Comparison of ENCODE assay signal across 12 cellular contexts in genomic region chr17:58534901-58535421, GRCh38. TPM values are rescaled to one million over a fixed set of nuclear protein-coding genes. Genes with fewer than 3 reads are reported as not detected.
A peak's percentile ranks its signal among the peaks of the same experiment; 100 is the strongest.
DNase-seq lines count a peak whose midpoint lies in the region; ATAC-seq, FAIRE-seq and TF ChIP-seq lines count a peak whose summit lies in the region.
"Had no signal": no experiment of that assay in that cellular context is flagged by ENCODE, and none has a peak within 500 bp of the region (broad histone marks: within the 10 kb centered on the region; RNA-seq: fewer than 3 reads in every experiment).

No MANE protein-coding gene starts in this region.

- TF ChIP-seq CTCF in Caco-2 (IDR thresholded peaks at IDR 0.05; ENCODE audit: insufficient read depth in 1 of 2, low read depth in 1 of 2, low read length in 1 of 2, severe bottlenecking in 1 of 2, unreplicated experiment in 1 of 2) = no peak
- TF ChIP-seq CTCF in NB4 (IDR thresholded peaks at IDR 0.05; ENCODE audit: low read depth, low read length) = no peak
- no peak for TF ChIP-seq CTCF in HepG2 (CRISPR knock-in tag; IDR thresholded peaks at IDR 0.05)

- no peaks in the 10 kb centered on the region for H3K9me3 Mint-ChIP-seq in Caco-2 (ENCODE audit: unreplicated experiment)
- H3K9me3 Mint-ChIP-seq in activated naive CD4-positive, alpha-beta T cell treated with anti-CD3 and anti-CD28 coated beads for 36 hours = no peaks in the 10 kb centered on the region
- no peaks in the 10 kb centered on the region for H3K9me3 Mint-ChIP-seq in activated CD4-positive, alpha-beta memory T cell treated with anti-CD3 and anti-CD28 coated beads for 36 hours
- H3K9me3 Mint-ChIP-seq: naive B cell, WTC11 had no signal

- H3K36me3 Mint-ChIP-seq in Caco-2 (ENCODE audit: insufficient read depth, unreplicated experiment) = no peaks in the 10 kb centered on the region
- no peaks in the 10 kb centered on the region for H3K36me3 Mint-ChIP-seq in activated naive CD4-positive, alpha-beta T cell treated with anti-CD3 and anti-CD28 coated beads for 36 hours (ENCODE audit: low read depth)
- no peaks in the 10 kb centered on the region for H3K36me3 Mint-ChIP-seq in activated CD4-positive, alpha-beta memory T cell treated with anti-CD3 and anti-CD28 coated beads for 36 hours
- H3K36me3 Mint-ChIP-seq: naive B cell, WTC11 had no signal

- TF ChIP-seq EP300 in HepG2 (IDR thresholded peaks at IDR 0.05; ENCODE audit: low read depth in 2 of 2, low read length in 2 of 2) = no peak
- TF ChIP-seq EP300 in HepG2 (CRISPR knock-in tag; IDR thresholded peaks at IDR 0.05; ENCODE audit: borderline replicate concordance) = no peak

- H3K27me3 Mint-ChIP-seq in Caco-2 (ENCODE audit: insufficient read depth, unreplicated experiment) = no peaks in the 10 kb centered on the region
- H3K27me3 Mint-ChIP-seq in activated naive CD4-positive, alpha-beta T cell treated with anti-CD3 and anti-CD28 coated beads for 36 hours (ENCODE audit: low read depth) = peaks cover 14% of the 10 kb centered on the region
- H3K27me3 Mint-ChIP-seq in activated CD4-positive, alpha-beta memory T cell treated with anti-CD3 and anti-CD28 coated beads for 36 hours = peaks cover 11% of the 10 kb centered on the region

- peak; percentile 18 for ATAC-seq in HepG2
- ATAC-seq in GM19463 (IDR thresholded peaks at IDR 0.05; ENCODE audit: unreplicated experiment) = no peak
- ATAC-seq: WTC11 had no signal

- no peak overlapping the region for H3K9ac ChIP-seq in HepG2 (ENCODE audit: insufficient read depth, low read depth, low read length)

- TF ChIP-seq POLR2A in NB4 (IDR thresholded peaks at IDR 0.05; ENCODE audit: extremely low read depth, insufficient read length) (no peak), HepG2 (IDR thresholded peaks at IDR 0.05; ENCODE audit: insufficient read depth in 1 of 2, low read depth in 2 of 2, low read length in 2 of 2) (no peak)

- H3K4me1 Mint-ChIP-seq in Caco-2 (ENCODE audit: low read depth, unreplicated experiment) = peaks cover 16% of the 10 kb centered on the region
- peaks cover 2% of the 10 kb centered on the region for H3K4me1 Mint-ChIP-seq in activated naive CD4-positive, alpha-beta T cell treated with anti-CD3 and anti-CD28 coated beads for 36 hours (ENCODE audit: low read depth)
- peaks cover 3% of the 10 kb centered on the region for H3K4me1 Mint-ChIP-seq in activated CD4-positive, alpha-beta memory T cell treated with anti-CD3 and anti-CD28 coated beads for 36 hours (ENCODE audit: low read depth)

- BruUV-seq in Caco-2 (replicated peaks; lab: Mats Ljungman, UMichigan) (no TSS peak), HepG2 (replicated peaks; lab: Mats Ljungman, UMichigan) (TSS peak; percentile 68)

- intact Hi-C loops in Caco-2 (cut with micrococcal nuclease; ENCODE audit: unreplicated experiment) = no loop called here
- intact Hi-C loops in HepG2 (cut with micrococcal nuclease; ENCODE audit: unreplicated experiment) = loop anchor here (2.0 kb wide), 1 partner anchor 42 kb away; no protein-coding TSS in a partner anchor
- intact Hi-C loops in activated naive CD4-positive, alpha-beta T cell treated with anti-CD3 and anti-CD28 coated beads for 36 hours (cut with micrococcal nuclease) = no loop called here
- intact Hi-C loops in activated CD4-positive, alpha-beta memory T cell treated with anti-CD3 and anti-CD28 coated beads for 36 hours (cut with micrococcal nuclease) = no loop called here

- H3K27ac Mint-ChIP-seq in Caco-2 (ENCODE audit: unreplicated experiment) = peak overlapping the region; percentile 66
- no peak overlapping the region for H3K27ac Mint-ChIP-seq in activated naive CD4-positive, alpha-beta T cell treated with anti-CD3 and anti-CD28 coated beads for 36 hours
- no peak overlapping the region for H3K27ac Mint-ChIP-seq in activated CD4-positive, alpha-beta memory T cell treated with anti-CD3 and anti-CD28 coated beads for 36 hours
- H3K27ac Mint-ChIP-seq: WTC11 had no signal

- no peak for TF ChIP-seq RAD21 in HepG2 (CRISPR knock-in tag; IDR thresholded peaks at IDR 0.05)

- H3K27ac ChIP-seq in caudate nucleus (ENCODE audit: low read depth, low read length) (peak overlapping the region; percentile 99), HepG2 (ENCODE audit: extremely low read length, insufficient read depth, low read length) (no peak overlapping the region)

- peaks cover 34% of the 10 kb centered on the region for H3K4me1 ChIP-seq in Caco-2
- H3K4me1 ChIP-seq in HepG2 (ENCODE audit: insufficient read depth, low read length) = peaks cover 58% of the 10 kb centered on the region

- POLR2A ChIA-PET in Caco-2 (lab: Charles Lee) = no interaction called here
- POLR2A ChIA-PET in HepG2 (lab: Yijun Ruan, JAX) = interaction anchor here (0.9 to 7.8 kb wide), 6 partner anchors 16 to 97 kb away, joined by 3 to 73 read pairs (median 8); partner anchors contain the start of gene MTMR4
- POLR2A ChIA-PET in activated CD4-positive, alpha-beta memory T cell treated with anti-CD3 and anti-CD28 coated beads for 36 hours (lab: Charles Lee) = interaction anchor here (1.5 kb wide), 1 partner anchor 71 kb away, joined by 3 read pairs; no protein-coding TSS in a partner anchor

- H3K36me3 ChIP-seq in Caco-2 (ENCODE audit: control insufficient read depth, insufficient read depth, low read length) (no peaks in the 10 kb centered on the region), HepG2 (replicated peaks in 1 of 2; ENCODE audit: control insufficient read depth in 1 of 2, insufficient read depth in 2 of 2, low read length in 2 of 2) (no peaks in the 10 kb centered on the region)

- in situ Hi-C loops in HepG2 (cut with HindIII; ENCODE audit: extremely low pct_ligation_motif_present, low pct_unique_long_range_greater_than_20kb) = loop anchor here (10.0 kb wide), 1 partner anchor 60 kb away; no protein-coding TSS in a partner anchor

- H3K4me2 ChIP-seq in HepG2 (ENCODE audit: low read depth, low read length) = peak overlapping the region; percentile 54

- no peaks in the 10 kb centered on the region for H3K9me3 ChIP-seq in Caco-2
- no peaks in the 10 kb centered on the region for H3K9me3 ChIP-seq in HepG2 (ENCODE audit: low read length)

- no peaks in the 10 kb centered on the region for H4K20me1 ChIP-seq in HepG2 (ENCODE audit: insufficient read depth, low read length)

- no peak for DNase-seq in Caco-2
- DNase-seq in NB4 (ENCODE audit: low read depth) = peak; percentile 82
- DNase-seq in caudate nucleus (lab: John Stamatoyannopoulos, UW) = no peak
- DNase-seq in HepG2 (ENCODE audit: low spot score) = peak; percentile 33
- DNase-seq in activated naive CD4-positive, alpha-beta T cell treated with anti-CD3 and anti-CD28 coated beads for 36 hours = no peak
- no peak for DNase-seq in activated CD4-positive, alpha-beta memory T cell treated with anti-CD3 and anti-CD28 coated beads for 36 hours
- DNase-seq in NCI-H2029 treated with DMSO at 0.1 percent for 48 hours (lab: John Stamatoyannopoulos, UW) = no peak
- DNase-seq: cortex of kidney; naive B cell; stimulated activated CD4-positive, alpha-beta T cell treated with anti-CD3 and anti-CD28 coated beads, Interleukin-1b, Interleukin-23, amount 100 ng/mL, for 48 hours had no signal

- H3K4me3 Mint-ChIP-seq in Caco-2 (ENCODE audit: unreplicated experiment) = no peak overlapping the region
- H3K4me3 Mint-ChIP-seq in activated naive CD4-positive, alpha-beta T cell treated with anti-CD3 and anti-CD28 coated beads for 36 hours = no peak overlapping the region
- no peak overlapping the region for H3K4me3 Mint-ChIP-seq in activated CD4-positive, alpha-beta memory T cell treated with anti-CD3 and anti-CD28 coated beads for 36 hours
- H3K4me3 Mint-ChIP-seq: WTC11 had no signal

- 51% methylated on average over 4 of the region's 4 CpGs for WGBS in HepG2 (ENCODE audit: low lambda C conversion rate)

- H3K79me2 ChIP-seq in HepG2 (ENCODE audit: insufficient read depth, low read length) = no peaks in the 10 kb centered on the region

- CTCF ChIA-PET in Caco-2 (lab: Charles Lee) = interaction anchor here (0.8 kb wide), 1 partner anchor 17 kb away, joined by 3 read pairs; no protein-coding TSS in a partner anchor
- CTCF ChIA-PET in HepG2 (lab: Yijun Ruan, JAX; ENCODE audit: low intra/inter-chr PET ratio, low total read pairs) = no interaction called here
- CTCF ChIA-PET in activated naive CD4-positive, alpha-beta T cell treated with anti-CD3 and anti-CD28 coated beads for 36 hours (lab: Charles Lee) = interaction anchor here (2.7 kb wide), 1 partner anchor 16 kb away, joined by 7 read pairs; no protein-coding TSS in a partner anchor
- CTCF ChIA-PET in activated CD4-positive, alpha-beta memory T cell treated with anti-CD3 and anti-CD28 coated beads for 36 hours (lab: Charles Lee) = interaction anchor here (0.7 to 1.4 kb wide), 2 partner anchors 15 to 752 kb away, joined by 3 to 5 read pairs; no protein-coding TSS in a partner anchor

- H3K4me3 ChIP-seq in Caco-2 (ENCODE audit: low read depth, low read length) (no peak overlapping the region), NB4 (ENCODE audit: low read depth, low read length) (no peak overlapping the region), HepG2 (replicated peaks in 1 of 3; ENCODE audit: insufficient read depth in 1 of 3, low read depth in 2 of 3, low read length in 3 of 3) (peak overlapping the region in 1 of 3 experiments; percentile 11; a peak in 1 of 6 replicates)

- peak; percentile 18 for FAIRE-seq in HepG2 (lab: Jason Lieb, UNC)

- H3K27me3 ChIP-seq in Caco-2 (replicated peaks; ENCODE audit: control insufficient read depth, insufficient read depth, low read length) = no peaks in the 10 kb centered on the region
- H3K27me3 ChIP-seq in HepG2 (ENCODE audit: control insufficient read depth in 1 of 2, insufficient read depth in 2 of 2, low read length in 2 of 2) = peaks cover 6 to 38% of the 10 kb centered on the region in 2 experiments; a peak in 3 of 5 replicates

- no peak overlapping the region for H2AFZ ChIP-seq in HepG2 (ENCODE audit: low read length)

RNA-seq across cellular contexts. Expression of gene MTMR4, which starts 20.5 kb away (rescaled TPM):
- total RNA-seq in Caco-2 (2022) = 62.6 and 73.6 TPM in 2 replicates
- 62.5 and 67.7 TPM in 2 replicates for total RNA-seq in HepG2 (2016; rRNA removed; fragmentation: Illumina TruSeq; extraction: Trizol)
- total RNA-seq in HepG2 (2016; cell fraction: cytosol; rRNA removed; fragmentation: Illumina TruSeq; extraction: Trizol; ENCODE audit: low read depth) = 6.9 and 7.8 TPM in 2 replicates
- 61.5 and 62.9 TPM in 2 replicates for total RNA-seq in HepG2 (2016; cell fraction: insoluble cytoplasmic fraction; rRNA removed; fragmentation: Illumina TruSeq; extraction: Trizol)
- 27.9 and 28.2 TPM in 2 replicates for total RNA-seq in HepG2 (2016; cell fraction: membrane; rRNA removed; fragmentation: Illumina TruSeq; extraction: Trizol)
- total RNA-seq in HepG2 (2016; cell fraction: nucleus; rRNA removed; fragmentation: Illumina TruSeq; extraction: Trizol) = 54.7 and 66.1 TPM in 2 replicates
- polyA plus RNA-seq in HepG2 (2011; rRNA removed) = 50.0 and 65.1 TPM in 2 replicates
- 31.7 and 35.5 TPM in 2 replicates for polyA plus RNA-seq in HepG2 (2011; cell fraction: cytosol; rRNA removed)
- polyA plus RNA-seq in HepG2 (2011; cell fraction: nucleus; rRNA removed) = 74.1 and 81.5 TPM in 2 replicates
- polyA plus RNA-seq in HepG2 (2012) = 31.8 and 52.5 TPM in 2 replicates
- 1.6 and 1.8 TPM in 2 replicates for polyA plus RNA-seq in HepG2 (2016; cell fraction: cytosol; fragmentation: Illumina TruSeq; extraction: Trizol; ENCODE audit: low read depth)
- 34.7 and 37.2 TPM in 2 replicates for polyA plus RNA-seq in HepG2 (2016; cell fraction: insoluble cytoplasmic fraction; fragmentation: Illumina TruSeq; extraction: Trizol; ENCODE audit: low read depth)
- 7.7 and 8.4 TPM in 2 replicates for polyA plus RNA-seq in HepG2 (2016; cell fraction: membrane; fragmentation: Illumina TruSeq; extraction: Trizol; ENCODE audit: low read depth)
- polyA plus RNA-seq in HepG2 (2016; cell fraction: nucleus; fragmentation: Illumina TruSeq; extraction: Trizol; ENCODE audit: insufficient read depth, low read depth) = 96.4 and 106 TPM in 2 replicates
- polyA minus RNA-seq in HepG2 (2011; rRNA and poly(A)+ RNA removed; ENCODE audit: low replicate concordance) = 196 and 302 TPM in 2 replicates
- polyA minus RNA-seq in HepG2 (2011; cell fraction: cytosol; rRNA and poly(A)+ RNA removed) = 39.7 and 42.2 TPM in 2 replicates
- 68.5 and 69.2 TPM in 2 replicates for polyA minus RNA-seq in HepG2 (2011; cell fraction: nucleus; rRNA and poly(A)+ RNA removed)
- 10 to 100 TPM; 58.2 to 60.5 TPM for total RNA-seq in activated naive CD4-positive, alpha-beta T cell treated with anti-CD3 and anti-CD28 coated beads for 36 hours
- 10 to 100 TPM; 61.6 to 66.5 TPM for total RNA-seq in activated CD4-positive, alpha-beta memory T cell treated with anti-CD3 and anti-CD28 coated beads for 36 hours

RNA-seq across cellular contexts. Expression of gene HSF5, which starts 46.8 kb away (rescaled TPM):
- 0.98 and 1.1 TPM in 2 replicates for total RNA-seq in Caco-2 (2022)
- total RNA-seq in HepG2 (2016; rRNA removed; fragmentation: Illumina TruSeq; extraction: Trizol) = not detected in 2 replicates
- not detected in 2 replicates for total RNA-seq in HepG2 (2016; cell fraction: cytosol; rRNA removed; fragmentation: Illumina TruSeq; extraction: Trizol; ENCODE audit: low read depth)
- not detected in 2 replicates for total RNA-seq in HepG2 (2016; cell fraction: insoluble cytoplasmic fraction; rRNA removed; fragmentation: Illumina TruSeq; extraction: Trizol)
- total RNA-seq in HepG2 (2016; cell fraction: membrane; rRNA removed; fragmentation: Illumina TruSeq; extraction: Trizol) = 0.03 and 0.06 TPM in 2 replicates
- not detected in 2 replicates for total RNA-seq in HepG2 (2016; cell fraction: nucleus; rRNA removed; fragmentation: Illumina TruSeq; extraction: Trizol)
- not detected in 2 replicates for polyA plus RNA-seq in HepG2 (2011; rRNA removed)
- not detected in 2 replicates for polyA plus RNA-seq in HepG2 (2011; cell fraction: cytosol; rRNA removed)
- polyA plus RNA-seq in HepG2 (2011; cell fraction: nucleus; rRNA removed) = 0.03 TPM in 1 of 2 replicates, not detected in the other
- polyA plus RNA-seq in HepG2 (2012) = not detected in 2 replicates
- not detected in 2 replicates for polyA plus RNA-seq in HepG2 (2016; cell fraction: cytosol; fragmentation: Illumina TruSeq; extraction: Trizol; ENCODE audit: low read depth)
- polyA plus RNA-seq in HepG2 (2016; cell fraction: insoluble cytoplasmic fraction; fragmentation: Illumina TruSeq; extraction: Trizol; ENCODE audit: low read depth) = not detected in 2 replicates
- polyA plus RNA-seq in HepG2 (2016; cell fraction: membrane; fragmentation: Illumina TruSeq; extraction: Trizol; ENCODE audit: low read depth) = not detected in 2 replicates
- not detected in 2 replicates for polyA plus RNA-seq in HepG2 (2016; cell fraction: nucleus; fragmentation: Illumina TruSeq; extraction: Trizol; ENCODE audit: insufficient read depth, low read depth)
- 0.06 TPM in 1 of 2 replicates, not detected in the other for polyA minus RNA-seq in HepG2 (2011; rRNA and poly(A)+ RNA removed; ENCODE audit: low replicate concordance)
- not detected in 2 replicates for polyA minus RNA-seq in HepG2 (2011; cell fraction: cytosol; rRNA and poly(A)+ RNA removed)
- polyA minus RNA-seq in HepG2 (2011; cell fraction: nucleus; rRNA and poly(A)+ RNA removed) = 0.13 TPM in 1 of 2 replicates, not detected in the other
- total RNA-seq in activated naive CD4-positive, alpha-beta T cell treated with anti-CD3 and anti-CD28 coated beads for 36 hours = 1 to 10 TPM; 3.6 to 4.1 TPM
- total RNA-seq in activated CD4-positive, alpha-beta memory T cell treated with anti-CD3 and anti-CD28 coated beads for 36 hours = 1 to 10 TPM; 2.9 to 3.0 TPM

Comparison
In these comparisons a context has a peak if more than half of its experiments do, and no peak if none do; other contexts are left out.
1. DNase-seq: peak in NB4 (single experiment) and HepG2 (single experiment); none in Caco-2 (0 of 2), caudate nucleus (0 of 61), activated naive CD4-positive, alpha-beta T cell treated with anti-CD3 and anti-CD28 coated beads for 36 hours (single experiment), activated CD4-positive, alpha-beta memory T cell treated with anti-CD3 and anti-CD28 coated beads for 36 hours (single experiment) and NCI-H2029 treated with DMSO at 0.1 percent for 48 hours (single experiment).